ENCODE assay signal across 8 cellular contexts in the genomic region with DNA sequence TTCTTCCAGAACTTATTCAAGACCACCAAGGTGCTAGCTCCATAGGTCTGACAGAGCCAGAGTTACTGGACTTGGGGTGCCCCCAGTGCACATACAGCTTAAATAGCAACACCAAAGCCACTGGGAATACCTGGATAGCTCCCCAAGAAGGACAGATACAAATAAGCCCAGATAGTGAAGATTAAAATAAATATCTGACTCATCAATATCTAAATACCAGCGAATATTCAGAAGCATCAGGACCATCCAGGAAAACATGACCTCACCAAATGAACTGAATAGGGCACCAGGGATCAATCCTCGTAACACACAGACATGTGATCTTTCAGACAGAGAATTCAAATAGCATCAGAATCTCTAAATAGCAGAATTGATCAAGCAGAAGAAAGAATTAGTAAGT.
"Had no signal": no experiment of that assay in that cellular context is flagged by ENCODE, and none has a peak within 500 bp of the region (broad histone marks: within the 10 kb centered on the region; RNA-seq: fewer than 3 reads in every experiment).

No MANE protein-coding gene starts in this region.

- FAIRE-seq: H1, H54, HTR-8/SVneo had no signal

- H3K4me3 ChIP-seq: GM23338 had no signal

- H3K9ac ChIP-seq: KMS-11 had no signal

- H2AFZ ChIP-seq: GM23338 had no signal

- H3K27ac ChIP-seq: KMS-11 had no signal

- DNase-seq: H9, HCEC 1CT, KBM-7 had no signal

- ATAC-seq: GM23338 had no signal

- H3K27ac Mint-ChIP-seq: GM23338, H9 had no signal

- H3K4me1 Mint-ChIP-seq: GM23338 had no signal

- H3K4me2 ChIP-seq: GM23338, KMS-11 had no signal

- H3K4me3 Mint-ChIP-seq: GM23338, H9 had no signal
